In the genomic region with DNA sequence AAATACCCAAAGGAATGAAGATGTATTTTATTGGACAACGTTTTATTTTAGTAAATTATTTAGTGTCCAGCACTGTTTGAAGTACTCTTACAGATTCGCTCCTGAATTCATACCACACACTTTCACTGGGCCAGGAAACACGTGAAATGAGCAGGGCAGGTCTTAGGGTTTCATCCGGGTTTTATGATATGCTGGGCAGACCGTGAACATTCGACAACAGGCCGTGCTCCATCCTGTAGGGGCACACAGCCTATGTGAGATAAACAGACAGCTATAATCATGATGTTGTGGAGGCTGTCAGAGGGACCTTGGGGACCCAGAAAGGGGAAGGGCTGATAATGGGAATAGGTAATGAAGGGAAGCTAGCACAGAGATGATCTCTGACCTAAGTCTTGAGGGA, we compare ENCODE assay signal across 16 cellular contexts.
"Had no signal": no experiment of that assay in that cellular context is flagged by ENCODE, and none has a peak within 500 bp of the region (broad histone marks: within the 10 kb centered on the region; RNA-seq: fewer than 3 reads in every experiment).

No MANE protein-coding gene starts in this region.

- H3K9me3 Mint-ChIP-seq: activated CD4-positive, alpha-beta T cell treated with anti-CD3 and anti-CD28 coated beads, Interleukin-2, amount 10 ng/mL, durations not matched to agents 24 days and 14 days; stimulated activated naive CD8-positive, alpha-beta T cell treated with anti-CD3 and anti-CD28 coated beads, Interleukin-15, Interleukin-2, amounts not matched to agents 100 ng/mL and 50 ng/mL, for 24 hours had no signal

- H3K36me3 Mint-ChIP-seq: activated naive CD4-positive, alpha-beta T cell treated with anti-CD3 and anti-CD28 coated beads, Interleukin-2, amount 50 U/mL, for 72 hours; naive B cell had no signal

- H3K27me3 ChIP-seq: foreskin keratinocyte, right atrium auricular region, suprapubic skin had no signal

- H3K27me3 Mint-ChIP-seq: activated CD4-positive, alpha-beta T cell treated with anti-CD3 and anti-CD28 coated beads, Interleukin-2, amount 10 ng/mL, durations not matched to agents 24 days and 14 days; progenitor cell of endocrine pancreas had no signal

- H3K4me3 ChIP-seq: right atrium auricular region, suprapubic skin had no signal

- H3K9me3 ChIP-seq: right atrium auricular region, suprapubic skin had no signal

- H3K36me3 ChIP-seq: suprapubic skin had no signal

- H3K27ac ChIP-seq: foreskin keratinocyte, suprapubic skin had no signal

- H3K4me3 Mint-ChIP-seq: activated CD4-positive, alpha-beta T cell treated with anti-CD3 and anti-CD28 coated beads, Interleukin-2, amount 10 ng/mL, durations not matched to agents 24 days and 14 days; activated CD8-positive, alpha-beta T cell treated with anti-CD3 and anti-CD28 coated beads, Interleukin-2, amount 10 ng/mL, durations not matched to agents 7 days and 5 days; stimulated activated naive CD8-positive, alpha-beta T cell treated with anti-CD3 and anti-CD28 coated beads, Interleukin-15, Interleukin-2, amounts not matched to agents 100 ng/mL and 50 ng/mL, for 24 hours; WTC11 had no signal

- H3K27ac Mint-ChIP-seq: activated CD4-positive, alpha-beta T cell treated with anti-CD3 and anti-CD28 coated beads, Interleukin-2, amount 10 ng/mL, durations not matched to agents 24 days and 14 days; activated CD8-positive, alpha-beta T cell treated with anti-CD3 and anti-CD28 coated beads, Interleukin-2, amount 10 ng/mL, durations not matched to agents 7 days and 5 days; activated naive CD4-positive, alpha-beta T cell treated with anti-CD3 and anti-CD28 coated beads, Interleukin-2, amount 50 U/mL, for 72 hours; progenitor cell of endocrine pancreas; stimulated activated naive CD8-positive, alpha-beta T cell treated with anti-CD3 and anti-CD28 coated beads, Interleukin-15, Interleukin-2, amounts not matched to agents 100 ng/mL and 50 ng/mL, for 24 hours; WTC11 had no signal

- H3K4me1 Mint-ChIP-seq: activated CD4-positive, alpha-beta T cell treated with anti-CD3 and anti-CD28 coated beads, Interleukin-2, amount 10 ng/mL, durations not matched to agents 24 days and 14 days; WTC11 had no signal

- ATAC-seq: activated CD8-positive, alpha-beta T cell treated with anti-CD3 and anti-CD28 coated beads, Interleukin-2, amount 10 ng/mL, durations not matched to agents 7 days and 5 days; foreskin keratinocyte; left colon; WTC11 had no signal

- H3K4me1 ChIP-seq: right atrium auricular region, suprapubic skin had no signal

- DNase-seq: activated CD4-positive, alpha-beta T cell treated with anti-CD3 and anti-CD28 coated beads, Interleukin-2, amount 10 ng/mL, durations not matched to agents 24 days and 14 days; activated CD8-positive, alpha-beta memory T cell treated with anti-CD3 and anti-CD28 coated beads, Interleukin-2, amount 50 U/mL, for 4 hours; activated CD8-positive, alpha-beta T cell treated with anti-CD3 and anti-CD28 coated beads, Interleukin-2, amount 10 ng/mL, durations not matched to agents 7 days and 5 days; activated gamma-delta T cell; activated T-cell treated with anti-CD3 and anti-CD28 coated beads, Interleukin-2, amount 50 U/mL, for 48 hours; effector CD8-positive, alpha-beta T cell; foreskin keratinocyte; left colon; naive B cell; T-helper 2 cell had no signal
